ENCODE assay signal across 8 cellular contexts in the genomic region with DNA sequence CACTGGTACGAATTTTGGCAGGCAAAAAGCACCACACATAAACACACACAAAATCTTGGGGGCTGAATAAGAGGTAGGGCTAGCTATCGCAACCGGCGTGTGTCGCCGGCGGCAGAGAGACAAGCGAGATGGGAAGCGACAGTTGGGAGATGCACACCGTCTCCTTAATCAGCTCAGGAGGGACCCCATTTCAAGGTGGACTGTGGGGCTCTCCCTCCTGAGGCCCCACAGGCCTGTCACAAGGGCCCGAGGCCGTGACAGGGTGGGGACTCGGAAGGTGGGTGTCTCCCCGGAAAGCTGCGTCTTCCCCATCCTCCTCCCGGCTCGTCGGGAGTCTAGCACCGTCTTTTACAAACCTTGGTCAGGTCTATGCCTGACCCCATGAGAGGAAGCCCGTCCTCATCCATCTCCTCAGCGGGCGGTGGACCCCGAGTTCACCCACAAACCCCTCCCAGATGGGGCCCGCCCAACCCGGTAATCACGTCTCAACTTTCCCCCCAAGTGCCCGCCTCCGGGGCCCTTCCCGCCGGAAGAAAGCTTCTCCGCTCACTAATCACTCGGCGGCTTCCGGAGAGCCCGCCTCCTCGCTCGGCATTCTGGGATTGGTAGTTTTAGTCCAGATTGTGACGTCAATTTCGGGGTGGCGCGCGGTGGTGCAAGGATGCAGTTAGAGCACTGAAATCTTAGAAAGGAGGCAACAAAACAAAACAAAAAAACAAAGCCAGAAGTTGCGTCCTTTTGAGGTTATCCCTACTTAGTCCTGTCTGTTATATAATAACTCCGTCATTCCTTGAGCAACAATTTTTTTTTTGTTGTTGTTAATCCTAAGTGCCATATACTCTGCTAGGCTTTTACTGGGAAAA. TPM values are rescaled to one million over a fixed set of nuclear protein-coding genes. Genes with fewer than 3 reads are reported as not detected.
DNase-seq lines count a peak whose midpoint lies in the region; ATAC-seq and TF ChIP-seq lines count a peak whose summit lies in the region.

A gene with protein sequence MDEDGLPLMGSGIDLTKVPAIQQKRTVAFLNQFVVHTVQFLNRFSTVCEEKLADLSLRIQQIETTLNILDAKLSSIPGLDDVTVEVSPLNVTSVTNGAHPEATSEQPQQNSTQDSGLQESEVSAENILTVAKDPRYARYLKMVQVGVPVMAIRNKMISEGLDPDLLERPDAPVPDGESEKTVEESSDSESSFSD (minus strand): TSS at position 436 of the 863 bp plus-strand sequence. CDS start 29 bp downstream, at position 407.

- peaks cover 23% of the 10 kb centered on the region for H3K36me3 Mint-ChIP-seq in activated naive CD8-positive, alpha-beta T cell treated with anti-CD3 and anti-CD28 coated beads, Interleukin-2, amount 10 ng/mL, durations not matched to agents 7 days and 5 days
- no peaks in the 10 kb centered on the region for H3K36me3 Mint-ChIP-seq in glutamatergic neuron (ENCODE audit: unreplicated experiment)

- peak within 1 kb of the TSS; percentile 2; the same call in 1 of the 2 replicates for H3K27ac ChIP-seq in SU-DHL-6 (ENCODE audit: low read depth, low read length)
- peak within 1 kb of the TSS; percentile 86 for H3K27ac ChIP-seq in osteoblast (ENCODE audit: low read depth, low read length)
- peak within 1 kb of the TSS; percentile 62 to 66 for H3K27ac ChIP-seq in thoracic aorta

- peak within 1 kb of the TSS; percentile 66 for H3K4me3 ChIP-seq in SU-DHL-6 (ENCODE audit: insufficient read depth, low read length, poor library complexity, severe bottlenecking)
- H3K4me3 ChIP-seq in osteoblast (ENCODE audit: insufficient read depth, low read length) = peak within 1 kb of the TSS; percentile 95
- H3K4me3 ChIP-seq in thoracic aorta = peak within 1 kb of the TSS; percentile 75

- H3K4me1 ChIP-seq in osteoblast (ENCODE audit: insufficient read depth, low read length) (peaks cover 8% of the 10 kb centered on the region), thoracic aorta (ENCODE audit: control insufficient read depth in 1 of 2, low read depth in 2 of 2) (peaks cover 0 to 9% of the 10 kb centered on the region in 2 donors)

- H3K36me3 ChIP-seq in SU-DHL-6 (ENCODE audit: low read length) = peaks cover 5% of the 10 kb centered on the region
- H3K36me3 ChIP-seq in osteoblast (ENCODE audit: insufficient read depth, low read length) = peaks cover 11% of the 10 kb centered on the region
- H3K36me3 ChIP-seq in thoracic aorta = no peaks in the 10 kb centered on the region

- no peak for TF ChIP-seq CTCF in SU-DHL-6 (IDR thresholded peaks at IDR 0.05; ENCODE audit: insufficient read depth, low read length, poor library complexity, severe bottlenecking)
- TF ChIP-seq CTCF in glutamatergic neuron (IDR thresholded peaks at IDR 0.05; ENCODE audit: partially characterized antibody, unreplicated experiment) = no peak
- no peak for TF ChIP-seq CTCF in osteoblast (IDR thresholded peaks at IDR 0.05; ENCODE audit: extremely low read depth, low read depth, low read length)
- no peak for TF ChIP-seq CTCF in thoracic aorta (IDR thresholded peaks at IDR 0.05)

- peak within 1 kb of the TSS; percentile 98 for H3K27ac Mint-ChIP-seq in activated naive CD8-positive, alpha-beta T cell treated with anti-CD3 and anti-CD28 coated beads, Interleukin-2, amount 10 ng/mL, durations not matched to agents 7 days and 5 days
- peak within 1 kb of the TSS; percentile 69 for H3K27ac Mint-ChIP-seq in glutamatergic neuron (ENCODE audit: unreplicated experiment)

- peak; percentile 64 for TF ChIP-seq POLR2A in GM10847 (IDR thresholded peaks at IDR 0.05; ENCODE audit: extremely low read depth, insufficient read length)

- H3K27me3 Mint-ChIP-seq in activated naive CD8-positive, alpha-beta T cell treated with anti-CD3 and anti-CD28 coated beads, Interleukin-2, amount 10 ng/mL, durations not matched to agents 7 days and 5 days = peaks cover 1% of the 10 kb centered on the region
- H3K27me3 Mint-ChIP-seq in glutamatergic neuron (ENCODE audit: unreplicated experiment) = no peaks in the 10 kb centered on the region

- H3K4me1 Mint-ChIP-seq in activated naive CD8-positive, alpha-beta T cell treated with anti-CD3 and anti-CD28 coated beads, Interleukin-2, amount 10 ng/mL, durations not matched to agents 7 days and 5 days = peaks cover 28% of the 10 kb centered on the region
- H3K4me1 Mint-ChIP-seq in glutamatergic neuron (ENCODE audit: low read depth, unreplicated experiment) = no peaks in the 10 kb centered on the region

- H3K4me3 Mint-ChIP-seq in activated naive CD8-positive, alpha-beta T cell treated with anti-CD3 and anti-CD28 coated beads, Interleukin-2, amount 10 ng/mL, durations not matched to agents 7 days and 5 days = peak within 1 kb of the TSS; percentile 96
- H3K4me3 Mint-ChIP-seq in glutamatergic neuron (ENCODE audit: unreplicated experiment) = peak within 1 kb of the TSS; percentile 92

- no peaks in the 10 kb centered on the region for H3K9me2 ChIP-seq in SU-DHL-6 (replicated peaks; ENCODE audit: insufficient read depth, low read length)

- peak within 1 kb of the TSS; percentile 82 for H2AFZ ChIP-seq in SU-DHL-6 (ENCODE audit: low read depth, low read length, severe bottlenecking)
- H2AFZ ChIP-seq in osteoblast (ENCODE audit: low read length) = peak within 1 kb of the TSS; percentile 96

- no peaks in the 10 kb centered on the region for H4K20me1 ChIP-seq in SU-DHL-6 (ENCODE audit: low read depth, low read length)
- H4K20me1 ChIP-seq in osteoblast (ENCODE audit: insufficient read depth, low read length) = no peaks in the 10 kb centered on the region

- H3K9me3 ChIP-seq in SU-DHL-6 (ENCODE audit: insufficient read depth, low read length) (no peaks in the 10 kb centered on the region), osteoblast (ENCODE audit: low read depth, low read length) (no peaks in the 10 kb centered on the region), thoracic aorta (no peaks in the 10 kb centered on the region)

- no peaks in the 10 kb centered on the region for H3K9me3 Mint-ChIP-seq in activated naive CD8-positive, alpha-beta T cell treated with anti-CD3 and anti-CD28 coated beads, Interleukin-2, amount 10 ng/mL, durations not matched to agents 7 days and 5 days
- peaks cover 4% of the 10 kb centered on the region for H3K9me3 Mint-ChIP-seq in glutamatergic neuron (ENCODE audit: unreplicated experiment)

- H3K27me3 ChIP-seq in SU-DHL-6 (ENCODE audit: low read length) = no peaks in the 10 kb centered on the region
- H3K27me3 ChIP-seq in osteoblast (ENCODE audit: insufficient read depth, low read length) = no peaks in the 10 kb centered on the region
- H3K27me3 ChIP-seq in thoracic aorta (replicated peaks; ENCODE audit: insufficient read depth) = no peaks in the 10 kb centered on the region

- H3F3A ChIP-seq in SU-DHL-6 (ENCODE audit: insufficient read depth) = peaks cover 4% of the 10 kb centered on the region; the same call in 1 of the 2 replicates

- H3K79me2 ChIP-seq in SU-DHL-6 (ENCODE audit: insufficient read depth, low read length) (no peaks in the 10 kb centered on the region), osteoblast (ENCODE audit: insufficient read depth, low read length) (peaks cover 13% of the 10 kb centered on the region)

- peak within 1 kb of the TSS; percentile 69 for H3K9ac ChIP-seq in SU-DHL-6 (ENCODE audit: low read length)

- H3K4me2 ChIP-seq in SU-DHL-6 (ENCODE audit: low read depth, low read length, poor library complexity, severe bottlenecking) (peak within 1 kb of the TSS; percentile 58), osteoblast (ENCODE audit: insufficient read depth, low read length) (peak within 1 kb of the TSS; percentile 82)

- POLR2A ChIA-PET in activated naive CD8-positive, alpha-beta T cell treated with anti-CD3 and anti-CD28 coated beads, Interleukin-2, amount 10 ng/mL, durations not matched to agents 7 days and 5 days (lab: Charles Lee) = interaction anchor here (0.6 to 1.8 kb wide), 10 partner anchors 10 to 422 kb away, joined by 3 to 19 read pairs (median 5); partner anchors contain the start of genes NUP37 and PARPBP

- DNase-seq in NCI-H128 (lab: John Stamatoyannopoulos, UW; ENCODE audit: unreplicated experiment) (peak; percentile 93), glutamatergic neuron (peak; percentile 92), osteoblast (ENCODE audit: insufficient read length, low spot score, missing footprints) (peak; percentile 67), thoracic aorta (ENCODE audit: low spot score) (peak; percentile 87)
- peak; percentile 92 for DNase-seq in activated naive CD8-positive, alpha-beta T cell treated with anti-CD3 and anti-CD28 coated beads, Interleukin-2, amount 10 ng/mL, durations not matched to agents 7 days and 5 days

- ATAC-seq in HG02678 (IDR thresholded peaks at IDR 0.05; ENCODE audit: unreplicated experiment) (peak; percentile 93), thoracic aorta (ENCODE audit: insufficient number of reproducible peaks, low FRiP score, low read depth) (peak; percentile 95)
- ATAC-seq in activated naive CD8-positive, alpha-beta T cell treated with anti-CD3 and anti-CD28 coated beads, Interleukin-2, amount 10 ng/mL, durations not matched to agents 7 days and 5 days (ENCODE audit: low read depth) = peak; percentile 93

RNA-seq across cellular contexts. Expression of the gene that starts here (rescaled TPM):
- 10 to 100 TPM; 53.2 to 58.0 TPM for total RNA-seq in activated naive CD8-positive, alpha-beta T cell treated with anti-CD3 and anti-CD28 coated beads, Interleukin-2, amount 10 ng/mL, durations not matched to agents 7 days and 5 days
- total RNA-seq in glutamatergic neuron (ENCODE audit: unreplicated experiment) (35.1 TPM), osteoblast (113 and 136 TPM in 2 replicates), thoracic aorta (10 to 100 TPM; 46.8 to 73.6 TPM)

Comparison
In these comparisons a context has a peak if more than half of its experiments do, and no peak if none do; other contexts are left out.
1. Peak in every context shown above with its lines: DNase-seq, ATAC-seq, H3K4me3 ChIP-seq and H3K27ac ChIP-seq.
2. H3K27ac ChIP-seq: peak in every context shown above with its lines; median percentile 86 in osteoblast; 64 in thoracic aorta; 2 in SU-DHL-6.